ENCODE assay signal across 8 cellular contexts in genomic region chrX:47649302-47649701, GRCh38. TPM values are rescaled to one million over a fixed set of nuclear protein-coding genes. Genes with fewer than 3 reads are reported as not detected.
A peak's percentile ranks its signal among the peaks of the same experiment; 100 is the strongest.
DNase-seq lines count a peak whose midpoint lies in the region; ATAC-seq, FAIRE-seq and TF ChIP-seq lines count a peak whose summit lies in the region.

No MANE protein-coding gene starts in this region.

- H3K9me2 ChIP-seq in OCI-LY1 (ENCODE audit: low read depth, low read length): no peaks in the 10 kb centered on the region

- H3F3A ChIP-seq in OCI-LY1 (ENCODE audit: insufficient read depth, low read length): no peaks in the 10 kb centered on the region

- FAIRE-seq in H1 (lab: Jason Lieb, UNC): no peak

- H2AFZ ChIP-seq in OCI-LY1 (ENCODE audit: low read length) (no peak overlapping the region), H1 (ENCODE audit: low read length) (no peak overlapping the region), osteoblast (ENCODE audit: low read length) (no peak overlapping the region)

- POLR2A ChIA-PET in CD8-positive, alpha-beta T cell (lab: Charles Lee): no interaction called here
- POLR2A ChIA-PET in H1 (lab: Charles Lee; ENCODE audit: partially characterized antibody): interaction anchor here (0.6 to 1.1 kb wide), 4 partner anchors 8 to 546 kb away, joined by 3 read pairs; no protein-coding TSS in a partner anchor

- no peak for DNase-seq in CD8-positive, alpha-beta T cell
- no peak for DNase-seq in H1 (ENCODE audit: low read depth in 1 of 2, low spot score in 2 of 2)
- DNase-seq in osteoblast (ENCODE audit: insufficient read length, low spot score, missing footprints): no peak
- DNase-seq in NCI-H146 (lab: John Stamatoyannopoulos, UW): no peak
- no peak for DNase-seq in NAMALWA (ENCODE audit: low spot score)
- DNase-seq in DMS 273 treated with DMSO at 0.1 percent for 48 hours (lab: John Stamatoyannopoulos, UW): no peak

- H3K23ac ChIP-seq in H1 (ENCODE audit: insufficient read length): no peak overlapping the region

- no peak for ATAC-seq in CD8-positive, alpha-beta T cell
- ATAC-seq in HG02678 (IDR thresholded peaks at IDR 0.05; ENCODE audit: unreplicated experiment): no peak

- H3K9me3 ChIP-seq in CD8-positive, alpha-beta T cell (ENCODE audit: low read length): no peaks in the 10 kb centered on the region
- H3K9me3 ChIP-seq in OCI-LY1 (ENCODE audit: low read length) (no peaks in the 10 kb centered on the region), H1 (ENCODE audit: insufficient read depth in 2 of 2, low read depth in 1 of 2, low read length in 1 of 2) (no peaks in the 10 kb centered on the region), osteoblast (ENCODE audit: low read depth, low read length) (no peaks in the 10 kb centered on the region)

- H3K79me1 ChIP-seq in H1 (ENCODE audit: low read depth, low read length): no peaks in the 10 kb centered on the region; the same call in 1 of the 2 replicates

- CTCF ChIA-PET in CD8-positive, alpha-beta T cell (lab: Charles Lee): no interaction called here
- CTCF ChIA-PET in H1 (lab: Charles Lee; ENCODE audit: partially characterized antibody): interaction anchor here (0.6 to 0.8 kb wide), 2 partner anchors 21 to 152 kb away, joined by 3 read pairs; no protein-coding TSS in a partner anchor

- H3K27me3 Mint-ChIP-seq in CD8-positive, alpha-beta T cell (ENCODE audit: low read depth): no peaks in the 10 kb centered on the region

- peak overlapping the region; percentile 11 for H3K4me3 ChIP-seq in CD8-positive, alpha-beta T cell (ENCODE audit: low read depth, low read length)
- H3K4me3 ChIP-seq in OCI-LY1 (ENCODE audit: low read depth, low read length, poor library complexity, severe bottlenecking): peak overlapping the region; percentile 94
- H3K4me3 ChIP-seq in H1 (ENCODE audit: extremely low read depth in 1 of 4, insufficient read depth in 2 of 4, low read depth in 3 of 4, low read length in 4 of 4): peak overlapping the region; percentile 66 to 92 (median 76); a peak in 4 of 8 replicates
- peak overlapping the region; percentile 82 for H3K4me3 ChIP-seq in osteoblast (ENCODE audit: insufficient read depth, low read length)

- peaks cover 53% of the 10 kb centered on the region for H3K36me3 Mint-ChIP-seq in CD8-positive, alpha-beta T cell

- no peak overlapping the region for H2BK20ac ChIP-seq in H1 (ENCODE audit: low read length)

- no peak for TF ChIP-seq EP300 in H1 (IDR thresholded peaks at IDR 0.05; ENCODE audit: borderline replicate concordance in 1 of 2, low read depth in 2 of 2, low read length in 2 of 2)

- H3K18ac ChIP-seq in H1 (ENCODE audit: extremely low read depth, low read length): no peak overlapping the region

- H2BK12ac ChIP-seq in H1 (ENCODE audit: low read depth, low read length): no peak overlapping the region

- H3K27ac Mint-ChIP-seq in CD8-positive, alpha-beta T cell: peak overlapping the region; percentile 85

- peaks cover 8% of the 10 kb centered on the region for H3K36me3 ChIP-seq in CD8-positive, alpha-beta T cell (ENCODE audit: insufficient read depth, low read length)
- H3K36me3 ChIP-seq in OCI-LY1 (ENCODE audit: insufficient read depth, low read length) (peaks cover 23% of the 10 kb centered on the region), H1 (ENCODE audit: control insufficient read depth in 2 of 4, insufficient read depth in 4 of 4, low read length in 3 of 4) (peaks cover 0 to 3% (median 1%) of the 10 kb centered on the region in 4 experiments; a peak in 1 of 8 replicates), osteoblast (ENCODE audit: insufficient read depth, low read length) (peaks cover 4% of the 10 kb centered on the region)

- intact Hi-C loops in CD8-positive, alpha-beta T cell (cut with DNase I, micrococcal nuclease): loop anchor here in 1 of 2 experiments (5.0 to 10.0 kb wide), 2 partner anchors 87 to 505 kb away; partner anchors contain the start of genes ARAF, NDUFB11 and RBM10

- peaks cover 51% of the 10 kb centered on the region for H3K4me1 Mint-ChIP-seq in CD8-positive, alpha-beta T cell (ENCODE audit: low read depth)

- no peak overlapping the region for H3K27ac ChIP-seq in CD8-positive, alpha-beta T cell (ENCODE audit: low read depth, low read length)
- H3K27ac ChIP-seq in OCI-LY1 (ENCODE audit: low read depth, low read length, poor library complexity, severe bottlenecking): peak overlapping the region; percentile 21
- H3K27ac ChIP-seq in H1 (ENCODE audit: low read depth, low read length): no peak overlapping the region
- peak overlapping the region; percentile 87 for H3K27ac ChIP-seq in osteoblast (ENCODE audit: low read depth, low read length)

- H2BK15ac ChIP-seq in H1 (ENCODE audit: low read length): no peak overlapping the region

- H2BK5ac ChIP-seq in H1 (ENCODE audit: low read depth, low read length): no peak overlapping the region

- peak overlapping the region; percentile 82 for H3K4me2 ChIP-seq in OCI-LY1 (ENCODE audit: low read length)
- peak overlapping the region; percentile 67 to 82 for H3K4me2 ChIP-seq in H1 (ENCODE audit: insufficient read depth in 1 of 2, low read depth in 2 of 2, low read length in 2 of 2)
- H3K4me2 ChIP-seq in osteoblast (ENCODE audit: insufficient read depth, low read length): peak overlapping the region; percentile 88

- no peaks in the 10 kb centered on the region; the same call in 1 of the 2 replicates for H3K23me2 ChIP-seq in H1 (ENCODE audit: low read depth, low read length)

- H4K91ac ChIP-seq in H1 (replicated peaks; ENCODE audit: insufficient read length, low read length): no peak overlapping the region

- no peaks in the 10 kb centered on the region for H4K20me1 ChIP-seq in OCI-LY1 (ENCODE audit: insufficient read depth, low read length)
- peaks cover 0 to 5% of the 10 kb centered on the region in 2 experiments for H4K20me1 ChIP-seq in H1 (replicated peaks in 1 of 2; ENCODE audit: control insufficient read depth in 1 of 2, insufficient read depth in 2 of 2, low read length in 2 of 2)
- H4K20me1 ChIP-seq in osteoblast (ENCODE audit: insufficient read depth, low read length): peaks cover 16% of the 10 kb centered on the region

- H3K27me3 ChIP-seq in CD8-positive, alpha-beta T cell (ENCODE audit: insufficient read depth, low read length): no peaks in the 10 kb centered on the region
- H3K27me3 ChIP-seq in OCI-LY1 (ENCODE audit: insufficient read depth, low read length) (no peaks in the 10 kb centered on the region), H1 (replicated peaks in 1 of 4; ENCODE audit: control insufficient read depth in 3 of 4, extremely low read depth in 1 of 4, insufficient read depth in 3 of 4, low read length in 3 of 4) (no peaks in the 10 kb centered on the region), osteoblast (ENCODE audit: insufficient read depth, low read length) (no peaks in the 10 kb centered on the region)

- no peak for TF ChIP-seq CTCF in CD8-positive, alpha-beta T cell (IDR thresholded peaks at IDR 0.05)
- no peak for TF ChIP-seq CTCF in OCI-LY1 (IDR thresholded peaks at IDR 0.05; ENCODE audit: low read length)
- TF ChIP-seq CTCF in H1 (IDR thresholded peaks at IDR 0.05; ENCODE audit: control extremely low read depth in 1 of 3, insufficient read depth in 1 of 3, low read depth in 1 of 3, low read length in 3 of 3): no peak
- no peak for TF ChIP-seq CTCF in osteoblast (IDR thresholded peaks at IDR 0.05; ENCODE audit: extremely low read depth, low read depth, low read length)

- H3K4me3 Mint-ChIP-seq in CD8-positive, alpha-beta T cell: peak overlapping the region; percentile 91

- no peak overlapping the region for H3K56ac ChIP-seq in H1 (replicated peaks; ENCODE audit: insufficient read length, low read depth, low read length)

- H3K9ac ChIP-seq in OCI-LY1 (ENCODE audit: low read length) (peak overlapping the region; percentile 86), H1 (replicated peaks in 1 of 4; ENCODE audit: extremely low read depth in 1 of 4, low read depth in 3 of 4, low read length in 3 of 4) (peak overlapping the region in 1 of 4 experiments; percentile 12; a peak in 2 of 7 replicates)

- no peaks in the 10 kb centered on the region for H3K79me2 ChIP-seq in OCI-LY1 (ENCODE audit: insufficient read depth, low read length)
- peaks cover 4 to 18% of the 10 kb centered on the region in 2 experiments; a peak in 3 of 4 replicates for H3K79me2 ChIP-seq in H1 (ENCODE audit: control insufficient read depth in 1 of 2, insufficient read depth in 2 of 2, low read length in 2 of 2)
- peaks cover 53% of the 10 kb centered on the region for H3K79me2 ChIP-seq in osteoblast (ENCODE audit: insufficient read depth, low read length)

- H3K4ac ChIP-seq in H1 (replicated peaks; ENCODE audit: insufficient read length, low read depth, low read length): no peak overlapping the region

- TF ChIP-seq POLR2A in H1 (IDR thresholded peaks at IDR 0.05; ENCODE audit: control extremely low read depth in 1 of 2, low read depth in 2 of 2, low read length in 2 of 2): no peak

- H4K5ac ChIP-seq in H1 (ENCODE audit: insufficient read length, low read depth, low read length): no peak overlapping the region

- no peak overlapping the region for H4K8ac ChIP-seq in H1 (ENCODE audit: extremely low read depth, insufficient read depth, low read length)

- no peaks in the 10 kb centered on the region for H3K9me3 Mint-ChIP-seq in CD8-positive, alpha-beta T cell

- H3K14ac ChIP-seq in H1 (ENCODE audit: insufficient read length): no peak overlapping the region

- 88% methylated on average over 3 of the region's 7 CpGs; no CpG with 5 or more reads in 1 of the 2 experiments for WGBS in H1 (ENCODE audit: extremely low coverage in 1 of 2, insufficient coverage in 1 of 2, insufficient read length in 1 of 2, insufficient replicate concordance in 2 of 2, low coverage in 1 of 2, low lambda C conversion rate in 2 of 2, missing lambda C conversion rate in 1 of 2), 2 experiments

- H2AK5ac ChIP-seq in H1 (ENCODE audit: low read depth, low read length): no peak overlapping the region

- H3K4me1 ChIP-seq in CD8-positive, alpha-beta T cell (ENCODE audit: insufficient read depth, low read length): peaks cover 26% of the 10 kb centered on the region
- H3K4me1 ChIP-seq in OCI-LY1 (ENCODE audit: insufficient read depth, low read length, severe bottlenecking): peaks cover 23% of the 10 kb centered on the region
- H3K4me1 ChIP-seq in H1 (replicated peaks in 1 of 4; ENCODE audit: control insufficient read depth in 3 of 4, insufficient read depth in 4 of 4, low read length in 3 of 4): peaks cover 0 to 6% (median 1%) of the 10 kb centered on the region in 4 experiments; a peak in 3 of 7 replicates
- H3K4me1 ChIP-seq in osteoblast (ENCODE audit: insufficient read depth, low read length): peaks cover 13% of the 10 kb centered on the region

- H2BK120ac ChIP-seq in H1 (replicated peaks; ENCODE audit: low read depth, low read length): no peak overlapping the region

- TF ChIP-seq RAD21 in H1 (IDR thresholded peaks at IDR 0.05 in 1 of 2, conservative IDR thresholded peaks at IDR 0.05 in 1 of 2; ENCODE audit: low read depth in 2 of 2, low read length in 2 of 2): no peak

RNA-seq across cellular contexts. Expression of gene ELK1, which starts 1.1 kb away (rescaled TPM):
- 10 to 100 TPM; 33.6 to 41.2 TPM for total RNA-seq in CD8-positive, alpha-beta T cell
- 41.4 and 42.2 TPM in 2 replicates for total RNA-seq in H1 (2021; fragmentation: NEBNext Ultra II Directional; extraction: Animal tissue kit (Norgen Biotek cat#: 25700))
- 31.9 and 39.4 TPM in 2 replicates for polyA plus RNA-seq in H1 (2011; rRNA removed)
- polyA plus RNA-seq in H1 (2011; cell fraction: cytosol; rRNA removed): 20.7 TPM
- 25.8 TPM for polyA plus RNA-seq in H1 (2011; cell fraction: nucleus; rRNA removed)
- polyA plus RNA-seq in H1 (2012, experiment 1 of 2): 23.2 to 28.7 TPM (median 26.7 TPM) in 4 replicates
- polyA plus RNA-seq in H1 (2012, experiment 2 of 2): 39.4 TPM
- 22.3 TPM for polyA plus RNA-seq in H1 (2013, experiment 1 of 2)
- 22.8 TPM for polyA plus RNA-seq in H1 (2013, experiment 2 of 2)
- polyA minus RNA-seq in H1 (2011; rRNA and poly(A)+ RNA removed): 15.9 and 23.7 TPM in 2 replicates
- polyA minus RNA-seq in H1 (2011; cell fraction: cytosol; rRNA and poly(A)+ RNA removed): 19.5 TPM
- polyA minus RNA-seq in H1 (2011; cell fraction: nucleus; rRNA and poly(A)+ RNA removed): 19.0 TPM
- total RNA-seq in osteoblast: 36.2 and 37.6 TPM in 2 replicates

RNA-seq across cellular contexts. Expression of gene UXT, which starts 9.7 kb away (rescaled TPM):
- 100 to 1,000 TPM; 202 TPM for total RNA-seq in CD8-positive, alpha-beta T cell
- total RNA-seq in H1 (2021; fragmentation: NEBNext Ultra II Directional; extraction: Animal tissue kit (Norgen Biotek cat#: 25700)): 68.5 and 69.4 TPM in 2 replicates
- polyA plus RNA-seq in H1 (2011; rRNA removed): 95.0 and 116 TPM in 2 replicates
- polyA plus RNA-seq in H1 (2011; cell fraction: cytosol; rRNA removed): 96.8 TPM
- polyA plus RNA-seq in H1 (2011; cell fraction: nucleus; rRNA removed): 67.4 TPM
- 75.9 to 112 TPM (median 105 TPM) in 4 replicates for polyA plus RNA-seq in H1 (2012, experiment 1 of 2)
- polyA plus RNA-seq in H1 (2012, experiment 2 of 2): 185 TPM
- polyA plus RNA-seq in H1 (2013, experiment 1 of 2): 73.6 TPM
- 76.3 TPM for polyA plus RNA-seq in H1 (2013, experiment 2 of 2)
- 30.0 and 31.0 TPM in 2 replicates for polyA minus RNA-seq in H1 (2011; rRNA and poly(A)+ RNA removed)
- 26.7 TPM for polyA minus RNA-seq in H1 (2011; cell fraction: cytosol; rRNA and poly(A)+ RNA removed)
- polyA minus RNA-seq in H1 (2011; cell fraction: nucleus; rRNA and poly(A)+ RNA removed): 35.8 TPM
- total RNA-seq in osteoblast: 93.4 and 94.9 TPM in 2 replicates

RNA-seq across cellular contexts. Expression of gene CFP, which starts 19.6 kb away (rescaled TPM):
- total RNA-seq in CD8-positive, alpha-beta T cell: 1 to 10 TPM; 4.8 to 6.2 TPM
- 2.2 and 2.4 TPM in 2 replicates for total RNA-seq in H1 (2021; fragmentation: NEBNext Ultra II Directional; extraction: Animal tissue kit (Norgen Biotek cat#: 25700))
- polyA plus RNA-seq in H1 (2011; rRNA removed): 0.76 and 1.4 TPM in 2 replicates
- polyA plus RNA-seq in H1 (2011; cell fraction: cytosol; rRNA removed): 1.2 TPM
- polyA plus RNA-seq in H1 (2011; cell fraction: nucleus; rRNA removed): 3.1 TPM
- polyA plus RNA-seq in H1 (2012, experiment 1 of 2): 1.7 to 2.9 TPM (median 2.4 TPM) in 4 replicates
- polyA plus RNA-seq in H1 (2012, experiment 2 of 2): 1.9 TPM
- polyA plus RNA-seq in H1 (2013, experiment 1 of 2): 3.2 TPM
- 3.1 TPM for polyA plus RNA-seq in H1 (2013, experiment 2 of 2)
- 0.28 and 0.63 TPM in 2 replicates for polyA minus RNA-seq in H1 (2011; rRNA and poly(A)+ RNA removed)
- polyA minus RNA-seq in H1 (2011; cell fraction: cytosol; rRNA and poly(A)+ RNA removed): 0.37 TPM
- polyA minus RNA-seq in H1 (2011; cell fraction: nucleus; rRNA and poly(A)+ RNA removed): 0.60 TPM
- 0.29 and 0.36 TPM in 2 replicates for total RNA-seq in osteoblast

RNA-seq across cellular contexts. Expression of gene SYN1, which starts 29.6 kb away (rescaled TPM):
- under 1 TPM in 1 of 2 experiments, not detected in 1; 0.17 TPM for total RNA-seq in CD8-positive, alpha-beta T cell
- total RNA-seq in H1 (2021; fragmentation: NEBNext Ultra II Directional; extraction: Animal tissue kit (Norgen Biotek cat#: 25700)): 12.9 and 14.1 TPM in 2 replicates
- polyA plus RNA-seq in H1 (2011; rRNA removed): 2.1 and 3.2 TPM in 2 replicates
- polyA plus RNA-seq in H1 (2011; cell fraction: cytosol; rRNA removed): 1.0 TPM
- polyA plus RNA-seq in H1 (2011; cell fraction: nucleus; rRNA removed): 2.6 TPM
- 11.1 to 15.0 TPM (median 11.8 TPM) in 4 replicates for polyA plus RNA-seq in H1 (2012, experiment 1 of 2)
- 24.3 TPM for polyA plus RNA-seq in H1 (2012, experiment 2 of 2)
- 21.4 TPM for polyA plus RNA-seq in H1 (2013, experiment 1 of 2)
- 19.7 TPM for polyA plus RNA-seq in H1 (2013, experiment 2 of 2)
- polyA minus RNA-seq in H1 (2011; rRNA and poly(A)+ RNA removed): 3.5 and 4.8 TPM in 2 replicates
- 6.9 TPM for polyA minus RNA-seq in H1 (2011; cell fraction: cytosol; rRNA and poly(A)+ RNA removed)
- polyA minus RNA-seq in H1 (2011; cell fraction: nucleus; rRNA and poly(A)+ RNA removed): 3.6 TPM
- under 0.01 TPM in 2 replicates for total RNA-seq in osteoblast

Comparison
In these comparisons a context has a peak if more than half of its experiments do, and no peak if none do; other contexts are left out.
1. H3K27ac ChIP-seq: peak in OCI-LY1 (single experiment) and osteoblast (single experiment); none in CD8-positive, alpha-beta T cell (single experiment) and H1 (single experiment).
2. H3K4me3 ChIP-seq: peak in every context shown above with its lines; median percentile 94 in OCI-LY1; 82 in osteoblast; 76 in H1; 11 in CD8-positive, alpha-beta T cell.
3. Peak in every context shown above with its lines, with median percentiles within 50 percentile points of each other: H3K4me2 ChIP-seq.